31 cellular contexts compared by ENCODE assay signal in the genomic region with DNA sequence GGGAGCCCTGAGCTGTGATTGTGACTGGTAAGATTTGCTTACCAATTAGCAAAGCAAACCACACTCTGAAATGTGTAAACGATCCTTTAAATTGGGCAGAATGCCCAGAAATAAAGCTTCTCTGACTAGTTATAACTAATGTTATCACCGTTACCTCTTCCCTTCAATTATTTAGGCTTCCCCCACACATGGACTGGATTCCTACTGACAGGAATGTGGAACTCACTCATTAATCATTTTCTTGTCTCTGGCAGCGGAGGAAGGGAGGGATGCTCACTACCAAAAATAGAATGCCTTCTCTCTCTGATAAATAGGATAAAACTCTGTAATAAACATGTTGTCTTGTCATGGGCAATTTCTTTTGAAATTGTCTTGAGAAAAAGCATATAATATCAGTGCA. TPM values are rescaled to one million over a fixed set of nuclear protein-coding genes. Genes with fewer than 3 reads are reported as not detected.
A peak's percentile ranks its signal among the peaks of the same experiment; 100 is the strongest.
DNase-seq lines count a peak whose midpoint lies in the region; ATAC-seq, FAIRE-seq and TF ChIP-seq lines count a peak whose summit lies in the region.
"Had no signal": no experiment of that assay in that cellular context is flagged by ENCODE, and none has a peak within 500 bp of the region (broad histone marks: within the 10 kb centered on the region; RNA-seq: fewer than 3 reads in every experiment).

No MANE protein-coding gene starts in this region.

- no peaks in the 10 kb centered on the region for H3K4me1 ChIP-seq in HEK293 (ENCODE audit: control insufficient read depth, insufficient read depth, low read length)
- H3K4me1 ChIP-seq: BLaER1, right lobe of liver had no signal

- no peaks in the 10 kb centered on the region for H3K36me3 Mint-ChIP-seq in WTC11
- H3K36me3 Mint-ChIP-seq: naive B cell had no signal

- POLR2A ChIA-PET in HEK293 (lab: Yijun Ruan, JAX) = no interaction called here
- POLR2A ChIA-PET in WTC11 (lab: Charles Lee) = no interaction called here

- DNase-seq in NCI-H1048 (lab: John Stamatoyannopoulos, UW) = peak; percentile 35
- DNase-seq in NCI-H345 (lab: John Stamatoyannopoulos, UW) = peak; percentile 68
- peak; percentile 1 for DNase-seq in bronchial epithelial cell (ENCODE audit: low read depth)
- no peak for DNase-seq in NCI-H187 treated with DMSO at 0.1 percent for 48 hours (lab: John Stamatoyannopoulos, UW)
- no peak for DNase-seq in WTC11 (ENCODE audit: low spot score)
- DNase-seq: activated B cell treated with CpG ODN at 0.5 μM for 24 hours; activated T-cell treated with anti-CD3 and anti-CD28 coated beads, Interleukin-2, amount 50 U/mL, for 48 hours; HFFc6; midbrain; naive B cell; NCI-H1092; right lobe of liver; stimulated activated CD8-positive, alpha-beta memory T cell treated with anti-CD3 and anti-CD28 coated beads, Interleukin-4, amount 100 ng/mL, for 48 hours had no signal

- no peaks in the 10 kb centered on the region for H3K4me1 Mint-ChIP-seq in WTC11
- H3K4me1 Mint-ChIP-seq: activated B cell treated with CpG ODN at 0.5 μM for 24 hours; central memory CD8-positive, alpha-beta T cell; naive B cell had no signal

- H3K27ac ChIP-seq in HEK293 (ENCODE audit: extremely low read depth, low read depth, low read length) = no peak overlapping the region
- H3K27ac ChIP-seq: BLaER1, neutrophil, right lobe of liver, RWPE1, SK-N-MC, thoracic aorta had no signal

- no peaks in the 10 kb centered on the region for H3K27me3 ChIP-seq in bronchial epithelial cell (ENCODE audit: control insufficient read depth, insufficient read depth, low read length)
- H3K27me3 ChIP-seq: BLaER1, neutrophil, right lobe of liver had no signal

- H3K27me3 Mint-ChIP-seq in WTC11 (ENCODE audit: low read depth) = no peaks in the 10 kb centered on the region
- H3K27me3 Mint-ChIP-seq: central memory CD8-positive, alpha-beta T cell; dendritic cell treated with granulocyte-macrophage colony-stimulating factor and Interleukin-4, amounts not matched to agents 40 ng/mL and 50 ng/mL, for 4 days; progenitor cell of endocrine pancreas had no signal

- FAIRE-seq in bronchial epithelial cell (lab: Jason Lieb, UNC) = no peak
- FAIRE-seq: astrocyte had no signal

- H3K9me3 Mint-ChIP-seq in WTC11 = 0 out of 2 replicates have a peak, but pooled peaks cover 3% of the 10 kb centered on the region
- H3K9me3 Mint-ChIP-seq: activated B cell treated with CpG ODN at 0.5 μM for 24 hours; central memory CD8-positive, alpha-beta T cell; dendritic cell treated with granulocyte-macrophage colony-stimulating factor and Interleukin-4, amounts not matched to agents 40 ng/mL and 50 ng/mL, for 4 days; naive B cell had no signal

- ATAC-seq in GM21423 (IDR thresholded peaks at IDR 0.05; ENCODE audit: unreplicated experiment) (no peak), HG03039 (IDR thresholded peaks at IDR 0.05; ENCODE audit: unreplicated experiment) (no peak), WTC11 (no peak)
- ATAC-seq: esophagus mucosa, right lobe of liver had no signal

- no peak for TF ChIP-seq CTCF in HEK293 (tag by site-specific recombination; IDR thresholded peaks at IDR 0.05)
- no peak for TF ChIP-seq CTCF in bronchial epithelial cell (IDR thresholded peaks at IDR 0.05; ENCODE audit: insufficient read depth, low read length, severe bottlenecking)
- no peak for TF ChIP-seq CTCF in WTC11 (IDR thresholded peaks at IDR 0.05)

- H3K4me3 ChIP-seq in HEK293 (ENCODE audit: low read depth, low read length) (no peak overlapping the region), bronchial epithelial cell (ENCODE audit: low read depth, low read length) (no peak overlapping the region)
- H3K4me3 ChIP-seq: BLaER1, right lobe of liver, SK-N-MC, thoracic aorta had no signal

- H3K27ac Mint-ChIP-seq in WTC11 = no peak overlapping the region
- H3K27ac Mint-ChIP-seq: activated B cell treated with CpG ODN at 0.5 μM for 24 hours; dendritic cell treated with granulocyte-macrophage colony-stimulating factor and Interleukin-4, amounts not matched to agents 40 ng/mL and 50 ng/mL, for 4 days; HFFc6; naive B cell; progenitor cell of endocrine pancreas; stimulated activated naive CD8-positive, alpha-beta T cell treated with anti-CD3 and anti-CD28 coated beads, Interleukin-15, Interleukin-2, amounts not matched to agents 100 ng/mL and 50 ng/mL, for 24 hours had no signal

- CTCF ChIA-PET in HEK293 (lab: Yijun Ruan, JAX) = no interaction called here
- CTCF ChIA-PET in WTC11 (lab: Charles Lee) = no interaction called here

- H3K9me3 ChIP-seq in HEK293 (ENCODE audit: control insufficient read depth, insufficient read depth, low read depth, low read length) = no peaks in the 10 kb centered on the region
- H3K9me3 ChIP-seq: BLaER1, neutrophil, right lobe of liver, thoracic aorta had no signal

- H3K36me3 ChIP-seq in HEK293 (ENCODE audit: control insufficient read depth in 2 of 2, insufficient read depth in 1 of 2, low read length in 2 of 2) (no peaks in the 10 kb centered on the region), bronchial epithelial cell (ENCODE audit: control insufficient read depth, insufficient read depth, low read length) (no peaks in the 10 kb centered on the region)
- H3K36me3 ChIP-seq: BLaER1, neutrophil, right lobe of liver, thoracic aorta had no signal

- H3K4me3 Mint-ChIP-seq in WTC11 = no peak overlapping the region
- H3K4me3 Mint-ChIP-seq: activated B cell treated with CpG ODN at 0.5 μM for 24 hours; central memory CD8-positive, alpha-beta T cell; dendritic cell treated with granulocyte-macrophage colony-stimulating factor and Interleukin-4, amounts not matched to agents 40 ng/mL and 50 ng/mL, for 4 days; HFFc6; naive B cell; stimulated activated naive CD8-positive, alpha-beta T cell treated with anti-CD3 and anti-CD28 coated beads, Interleukin-15, Interleukin-2, amounts not matched to agents 100 ng/mL and 50 ng/mL, for 24 hours had no signal

TF ChIP-seq in HEK293, 187 proteins besides CTCF, POLR2A, EP300 and RAD21:
- TF ChIP-seq ZNF621 (tag by site-specific recombination; IDR thresholded peaks at IDR 0.05) = no peak
- TF ChIP-seq ZNF138 (tag by site-specific recombination; IDR thresholded peaks at IDR 0.05; ENCODE audit: borderline replicate concordance) = no peak
- peak; percentile 84 for TF ChIP-seq MEIS1 (CRISPR knock-in tag; IDR thresholded peaks at IDR 0.05; ENCODE audit: borderline replicate concordance)

TF ChIP-seq in WTC11, 78 proteins besides CTCF, POLR2A, EP300 and RAD21 (continues in another document):
- TF ChIP-seq NR3C1 (CRISPR knock-in tag; conservative IDR thresholded peaks at IDR 0.05; ENCODE audit: low read depth) = no peak
- TF ChIP-seq ZSCAN18 (CRISPR knock-in tag; IDR thresholded peaks at IDR 0.05) = no peak
- TF ChIP-seq ZNF121 (CRISPR knock-in tag; IDR thresholded peaks at IDR 0.05) = no peak
- TF ChIP-seq FOXK1 (CRISPR knock-in tag; IDR thresholded peaks at IDR 0.05) = no peak
- TF ChIP-seq, protein P1, sequence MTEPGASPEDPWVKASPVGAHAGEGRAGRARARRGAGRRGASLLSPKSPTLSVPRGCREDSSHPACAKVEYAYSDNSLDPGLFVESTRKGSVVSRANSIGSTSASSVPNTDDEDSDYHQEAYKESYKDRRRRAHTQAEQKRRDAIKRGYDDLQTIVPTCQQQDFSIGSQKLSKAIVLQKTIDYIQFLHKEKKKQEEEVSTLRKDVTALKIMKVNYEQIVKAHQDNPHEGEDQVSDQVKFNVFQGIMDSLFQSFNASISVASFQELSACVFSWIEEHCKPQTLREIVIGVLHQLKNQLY (CRISPR knock-in tag; IDR thresholded peaks at IDR 0.05) = no peak
- TF ChIP-seq, protein P2, sequence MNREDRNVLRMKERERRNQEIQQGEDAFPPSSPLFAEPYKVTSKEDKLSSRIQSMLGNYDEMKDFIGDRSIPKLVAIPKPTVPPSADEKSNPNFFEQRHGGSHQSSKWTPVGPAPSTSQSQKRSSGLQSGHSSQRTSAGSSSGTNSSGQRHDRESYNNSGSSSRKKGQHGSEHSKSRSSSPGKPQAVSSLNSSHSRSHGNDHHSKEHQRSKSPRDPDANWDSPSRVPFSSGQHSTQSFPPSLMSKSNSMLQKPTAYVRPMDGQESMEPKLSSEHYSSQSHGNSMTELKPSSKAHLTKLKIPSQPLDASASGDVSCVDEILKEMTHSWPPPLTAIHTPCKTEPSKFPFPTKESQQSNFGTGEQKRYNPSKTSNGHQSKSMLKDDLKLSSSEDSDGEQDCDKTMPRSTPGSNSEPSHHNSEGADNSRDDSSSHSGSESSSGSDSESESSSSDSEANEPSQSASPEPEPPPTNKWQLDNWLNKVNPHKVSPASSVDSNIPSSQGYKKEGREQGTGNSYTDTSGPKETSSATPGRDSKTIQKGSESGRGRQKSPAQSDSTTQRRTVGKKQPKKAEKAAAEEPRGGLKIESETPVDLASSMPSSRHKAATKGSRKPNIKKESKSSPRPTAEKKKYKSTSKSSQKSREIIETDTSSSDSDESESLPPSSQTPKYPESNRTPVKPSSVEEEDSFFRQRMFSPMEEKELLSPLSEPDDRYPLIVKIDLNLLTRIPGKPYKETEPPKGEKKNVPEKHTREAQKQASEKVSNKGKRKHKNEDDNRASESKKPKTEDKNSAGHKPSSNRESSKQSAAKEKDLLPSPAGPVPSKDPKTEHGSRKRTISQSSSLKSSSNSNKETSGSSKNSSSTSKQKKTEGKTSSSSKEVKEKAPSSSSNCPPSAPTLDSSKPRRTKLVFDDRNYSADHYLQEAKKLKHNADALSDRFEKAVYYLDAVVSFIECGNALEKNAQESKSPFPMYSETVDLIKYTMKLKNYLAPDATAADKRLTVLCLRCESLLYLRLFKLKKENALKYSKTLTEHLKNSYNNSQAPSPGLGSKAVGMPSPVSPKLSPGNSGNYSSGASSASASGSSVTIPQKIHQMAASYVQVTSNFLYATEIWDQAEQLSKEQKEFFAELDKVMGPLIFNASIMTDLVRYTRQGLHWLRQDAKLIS (CRISPR knock-in tag; IDR thresholded peaks at IDR 0.05; ENCODE audit: borderline replicate concordance) = no peak
- TF ChIP-seq, protein P3, sequence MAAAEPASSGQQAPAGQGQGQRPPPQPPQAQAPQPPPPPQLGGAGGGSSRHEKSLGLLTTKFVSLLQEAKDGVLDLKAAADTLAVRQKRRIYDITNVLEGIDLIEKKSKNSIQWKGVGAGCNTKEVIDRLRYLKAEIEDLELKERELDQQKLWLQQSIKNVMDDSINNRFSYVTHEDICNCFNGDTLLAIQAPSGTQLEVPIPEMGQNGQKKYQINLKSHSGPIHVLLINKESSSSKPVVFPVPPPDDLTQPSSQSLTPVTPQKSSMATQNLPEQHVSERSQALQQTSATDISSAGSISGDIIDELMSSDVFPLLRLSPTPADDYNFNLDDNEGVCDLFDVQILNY (CRISPR knock-in tag; IDR thresholded peaks at IDR 0.05) = no peak

RNA-seq across cellular contexts. Expression of gene NWD2, which starts 25.3 kb away (rescaled TPM):
- total RNA-seq in bronchial epithelial cell = 0.26 and 1.2 TPM in 2 replicates
- total RNA-seq in WTC11 (2021) = 0.05 to 0.07 TPM in 2 of 3 replicates, not detected in the other
- total RNA-seq: activated B cell treated with CpG ODN at 0.5 μM for 24 hours; astrocyte; fibroblast of villous mesenchyme; G401; HFFc6; OCI-LY7; T-helper 1 cell treated with Interleukin-12 subunit alpha and Interleukin-12 subunit beta and Interleukin-4 antibody, amounts not matched to agents 30 ng/mL and 1 ng/mL, for 36 hours; thoracic aorta had no signal

Comparison
In these comparisons a context has a peak if more than half of its experiments do, and no peak if none do; other contexts are left out.
1. DNase-seq: peak in NCI-H1048 (single experiment), NCI-H345 (single experiment) and bronchial epithelial cell (single experiment); none in NCI-H187 treated with DMSO at 0.1 percent for 48 hours (single experiment) and WTC11 (single experiment).